24 cellular contexts compared by ENCODE assay signal in genomic region chr17:57234252-57235092, GRCh38. TPM values are rescaled to one million over a fixed set of nuclear protein-coding genes. Genes with fewer than 3 reads are reported as not detected.
A peak's percentile ranks its signal among the peaks of the same experiment; 100 is the strongest.
DNase-seq lines count a peak whose midpoint lies in the region; ATAC-seq, FAIRE-seq and TF ChIP-seq lines count a peak whose summit lies in the region.
"Had no signal": no experiment of that assay in that cellular context is flagged by ENCODE, and none has a peak within 500 bp of the region (broad histone marks: within the 10 kb centered on the region; RNA-seq: fewer than 3 reads in every experiment).

No MANE protein-coding gene starts in this region.

- H3K27ac ChIP-seq in HEK293 (ENCODE audit: extremely low read depth, low read depth, low read length), result no peak overlapping the region
- H3K27ac ChIP-seq in endodermal cell (ENCODE audit: low read depth, low read length), result no peak overlapping the region
- H3K27ac ChIP-seq in sigmoid colon, result no peak overlapping the region
- H3K27ac ChIP-seq: esophagus squamous epithelium, gastrocnemius medialis, Peyer's patch, suprapubic skin had no signal

- CTCF ChIA-PET in HEK293 (lab: Yijun Ruan, JAX), result interaction anchor here (0.6 to 1.7 kb wide), 4 partner anchors 9 to 487 kb away, joined by 3 to 9 read pairs (median 3); no protein-coding TSS in a partner anchor

- no peak overlapping the region for H3K4me3 Mint-ChIP-seq in endodermal cell
- H3K4me3 Mint-ChIP-seq: activated CD4-positive, alpha-beta memory T cell treated with anti-CD3 and anti-CD28 coated beads for 36 hours; CD4-positive, alpha-beta memory T cell; nephron progenitor cell; stimulated activated effector memory CD8-positive, alpha-beta T cell treated with anti-CD3 and anti-CD28 coated beads, Interleukin-12 subunit alpha, Interleukin-12 subunit beta, amount 100 ng/mL, for 72 hours had no signal

- TF ChIP-seq POLR2A in sigmoid colon (IDR thresholded peaks at IDR 0.05), result no peak

- no peak for ATAC-seq in HG02678 (IDR thresholded peaks at IDR 0.05; ENCODE audit: unreplicated experiment)
- ATAC-seq in GM18870 (IDR thresholded peaks at IDR 0.05; ENCODE audit: unreplicated experiment), result no peak
- ATAC-seq: gastrocnemius medialis; stimulated activated effector memory CD8-positive, alpha-beta T cell treated with anti-CD3 and anti-CD28 coated beads, Interleukin-12 subunit alpha, Interleukin-12 subunit beta, amount 100 ng/mL, for 72 hours had no signal

- peaks cover 2% of the 10 kb centered on the region for H3K27me3 Mint-ChIP-seq in endodermal cell (ENCODE audit: insufficient read depth)

- no peak overlapping the region for H3K9ac ChIP-seq in endodermal cell (ENCODE audit: extremely low read depth, low read length, poor library complexity, severe bottlenecking)

- DNase-seq in BE2C (peak; percentile 18), NCI-H446 treated with DMSO at 0.1 percent for 48 hours (lab: John Stamatoyannopoulos, UW) (peak; percentile 88), endodermal cell (no peak), sigmoid colon (no peak), D721Med (ENCODE audit: insufficient read length, low spot score) (no peak)
- DNase-seq: activated CD4-positive, alpha-beta memory T cell treated with anti-CD3 and anti-CD28 coated beads for 36 hours; activated effector memory CD4-positive, alpha-beta T cell treated with Interleukin-2 at 50 U/mL for 16 hours; CD4-positive, alpha-beta memory T cell; DMS53; effector CD8-positive, alpha-beta T cell; esophagus squamous epithelium; gastrocnemius medialis; GDM1; hippocampal formation; NCI-H1105; nephron progenitor cell; Peyer's patch; posterior cingulate gyrus had no signal

- intact Hi-C loops in sigmoid colon (cut with DNase I), result no loop called here

- H3K4me3 ChIP-seq in BE2C (ENCODE audit: low read depth, low read length) (no peak overlapping the region), HEK293 (ENCODE audit: low read depth, low read length) (no peak overlapping the region), endodermal cell (ENCODE audit: low read length) (no peak overlapping the region), sigmoid colon (no peak overlapping the region)
- H3K4me3 ChIP-seq: esophagus squamous epithelium, gastrocnemius medialis, Peyer's patch, suprapubic skin had no signal

- no peaks in the 10 kb centered on the region for H3K36me3 Mint-ChIP-seq in endodermal cell (ENCODE audit: low read depth)
- H3K36me3 Mint-ChIP-seq: activated CD4-positive, alpha-beta memory T cell treated with anti-CD3 and anti-CD28 coated beads for 36 hours; CD4-positive, alpha-beta memory T cell; stimulated activated effector memory CD8-positive, alpha-beta T cell treated with anti-CD3 and anti-CD28 coated beads, Interleukin-12 subunit alpha, Interleukin-12 subunit beta, amount 100 ng/mL, for 72 hours had no signal

- no peaks in the 10 kb centered on the region for H3K36me3 ChIP-seq in BE2C
- no peaks in the 10 kb centered on the region for H3K36me3 ChIP-seq in HEK293 (ENCODE audit: control insufficient read depth in 2 of 2, insufficient read depth in 1 of 2, low read length in 2 of 2)
- no peaks in the 10 kb centered on the region for H3K36me3 ChIP-seq in endodermal cell (ENCODE audit: control insufficient read depth, insufficient read depth, low read length)
- H3K36me3 ChIP-seq in sigmoid colon, result no peaks in the 10 kb centered on the region
- H3K36me3 ChIP-seq: esophagus squamous epithelium, gastrocnemius medialis, Peyer's patch, suprapubic skin had no signal

- WGBS in endodermal cell (ENCODE audit: insufficient coverage in 1 of 2, insufficient read length in 1 of 2), 2 experiments, result 20 to 27% methylated on average over 1 of the region's 2 CpGs
- 72 to 77% methylated on average over 2 of the region's 2 CpGs for WGBS in sigmoid colon, 2 donors

- no peak for FAIRE-seq in D721Med (lab: Jason Lieb, UNC)
- FAIRE-seq: keratinocyte had no signal

- POLR2A ChIA-PET in HEK293 (lab: Yijun Ruan, JAX), result no interaction called here

- no peak for TF ChIP-seq EP300 in sigmoid colon (IDR thresholded peaks at IDR 0.05)

- TF ChIP-seq CTCF in BE2C (IDR thresholded peaks at IDR 0.05; ENCODE audit: low read depth, low read length) (peak; percentile 21; the same call in 1 of the 2 replicates), HEK293 (tag by site-specific recombination; IDR thresholded peaks at IDR 0.05) (no peak), endodermal cell (conservative IDR thresholded peaks at IDR 0.05) (peak; percentile 22), sigmoid colon (IDR thresholded peaks at IDR 0.05) (no peak), D721Med (IDR thresholded peaks at IDR 0.05; ENCODE audit: insufficient read depth, missing control alignments) (no peak)

- H3K9me3 ChIP-seq in BE2C (no peaks in the 10 kb centered on the region), HEK293 (ENCODE audit: control insufficient read depth, insufficient read depth, low read depth, low read length) (no peaks in the 10 kb centered on the region), endodermal cell (ENCODE audit: control insufficient read depth, low read length) (no peaks in the 10 kb centered on the region), sigmoid colon (no peaks in the 10 kb centered on the region)
- H3K9me3 ChIP-seq: esophagus squamous epithelium, gastrocnemius medialis, Peyer's patch, suprapubic skin had no signal

- no peaks in the 10 kb centered on the region for H3K4me1 ChIP-seq in BE2C
- H3K4me1 ChIP-seq in HEK293 (ENCODE audit: control insufficient read depth, insufficient read depth, low read length), result no peaks in the 10 kb centered on the region
- H3K4me1 ChIP-seq in endodermal cell (ENCODE audit: control insufficient read depth, insufficient read depth, low read length), result no peaks in the 10 kb centered on the region
- H3K4me1 ChIP-seq in sigmoid colon, result no peaks in the 10 kb centered on the region
- H3K4me1 ChIP-seq: gastrocnemius medialis, Peyer's patch, suprapubic skin had no signal

- no peaks in the 10 kb centered on the region for H3K9me3 Mint-ChIP-seq in endodermal cell
- H3K9me3 Mint-ChIP-seq: activated CD4-positive, alpha-beta memory T cell treated with anti-CD3 and anti-CD28 coated beads for 36 hours; CD4-positive, alpha-beta memory T cell; stimulated activated effector memory CD8-positive, alpha-beta T cell treated with anti-CD3 and anti-CD28 coated beads, Interleukin-12 subunit alpha, Interleukin-12 subunit beta, amount 100 ng/mL, for 72 hours had no signal

- H3K4me1 Mint-ChIP-seq in endodermal cell, result peaks cover 3% of the 10 kb centered on the region
- H3K4me1 Mint-ChIP-seq: CD4-positive, alpha-beta memory T cell; stimulated activated effector memory CD8-positive, alpha-beta T cell treated with anti-CD3 and anti-CD28 coated beads, Interleukin-12 subunit alpha, Interleukin-12 subunit beta, amount 100 ng/mL, for 72 hours had no signal

- H3K27me3 ChIP-seq in BE2C, result no peaks in the 10 kb centered on the region
- H3K27me3 ChIP-seq in endodermal cell (ENCODE audit: control insufficient read depth, insufficient read depth, low read length, poor library complexity, severe bottlenecking), result no peaks in the 10 kb centered on the region
- peaks cover 0 to 7% (median 0%) of the 10 kb centered on the region in 3 donors for H3K27me3 ChIP-seq in sigmoid colon
- H3K27me3 ChIP-seq: gastrocnemius medialis, Peyer's patch had no signal

- H3K27ac Mint-ChIP-seq in endodermal cell, result no peak overlapping the region
- H3K27ac Mint-ChIP-seq: activated CD4-positive, alpha-beta memory T cell treated with anti-CD3 and anti-CD28 coated beads for 36 hours; CD4-positive, alpha-beta memory T cell; nephron progenitor cell; stimulated activated effector memory CD8-positive, alpha-beta T cell treated with anti-CD3 and anti-CD28 coated beads, Interleukin-12 subunit alpha, Interleukin-12 subunit beta, amount 100 ng/mL, for 72 hours had no signal

TF ChIP-seq in HEK293, 187 proteins besides CTCF, POLR2A, EP300 and RAD21:
- TF ChIP-seq FEZF1 (tag by site-specific recombination; IDR thresholded peaks at IDR 0.05), result no peak
- no peak for TF ChIP-seq ZNF266 (tag by site-specific recombination; IDR thresholded peaks at IDR 0.05; ENCODE audit: low read depth)
- TF ChIP-seq ZIC2 (tag by site-specific recombination; IDR thresholded peaks at IDR 0.05), result peak; percentile 67
- no peak for TF ChIP-seq ZNF24 (tag by site-specific recombination; IDR thresholded peaks at IDR 0.05)
- 0 out of 2 replicates have a peak, but pooled peaks have one; percentile 12 for TF ChIP-seq GLIS1 (tag by site-specific recombination; IDR thresholded peaks at IDR 0.05)
- TF ChIP-seq ZNF18 (tag by site-specific recombination; IDR thresholded peaks at IDR 0.05), result no peak
- TF ChIP-seq ZNF664 (tag by site-specific recombination; IDR thresholded peaks at IDR 0.05), result no peak
- TF ChIP-seq KLF9 (tag by site-specific recombination; IDR thresholded peaks at IDR 0.05; ENCODE audit: low read depth), result no peak
TF ChIP-seq in HEK293: peak in this region for 2.

RNA-seq across cellular contexts. Expression of gene MSI2, which starts 21.9 kb away (rescaled TPM):
- 54.7 TPM for polyA plus RNA-seq in BE2C (2012; ENCODE audit: insufficient read depth, insufficient read length, low read depth)
- total RNA-seq in endodermal cell (100 to 1,000 TPM in 1 of 2 donors, 10 to 100 TPM in 1; 88.3 to 114 TPM), sigmoid colon (10 to 100 TPM; 19.5 to 25.8 (median 20.8) TPM)
- polyA plus RNA-seq in endodermal cell (2013, experiment 1 of 2), result 70.0 TPM
- polyA plus RNA-seq in endodermal cell (2013, experiment 2 of 2), result 63.0 TPM
- 10 to 100 TPM; 12.6 to 24.0 (median 22.2) TPM for polyA plus RNA-seq in sigmoid colon

Comparison
In these comparisons a context has a peak if more than half of its experiments do, and no peak if none do; other contexts are left out.
1. DNase-seq: peak in BE2C (single experiment) and NCI-H446 treated with DMSO at 0.1 percent for 48 hours (single experiment); none in endodermal cell (single experiment), sigmoid colon (single experiment) and D721Med (single experiment).
2. CTCF ChIP-seq: peak in BE2C (single experiment) and endodermal cell (single experiment); none in HEK293 (single experiment), sigmoid colon (0 of 4) and D721Med (single experiment).